In genomic region chr3:58163234-58163633, GRCh38 we compare ENCODE assay signal across 15 cellular contexts. TPM values are rescaled to one million over a fixed set of nuclear protein-coding genes. Genes with fewer than 3 reads are reported as not detected.
DNase-seq lines count a peak whose midpoint lies in the region; ATAC-seq and TF ChIP-seq lines count a peak whose summit lies in the region.
"Had no signal": no experiment of that assay in that cellular context is flagged by ENCODE, and none has a peak within 500 bp of the region (broad histone marks: within the 10 kb centered on the region; RNA-seq: fewer than 3 reads in every experiment).

No MANE protein-coding gene starts in this region.

- intact Hi-C loops in prostate gland (cut with DNase I), result no loop called here

- H3K27me3 ChIP-seq in gastroesophageal sphincter, result no peaks in the 10 kb centered on the region
- H3K27me3 ChIP-seq in prostate gland (replicated peaks; ENCODE audit: insufficient read depth), result no peaks in the 10 kb centered on the region

- H3K9me3 ChIP-seq in gastroesophageal sphincter (no peaks in the 10 kb centered on the region), prostate gland (no peaks in the 10 kb centered on the region)

- DNase-seq in astrocyte of the cerebellum (ENCODE audit: low read depth), result peak; percentile 11
- no peak for DNase-seq in prostate gland (ENCODE audit: low spot score)
- DNase-seq in hypothalamus (lab: John Stamatoyannopoulos, UW), result no peak
- no peak for DNase-seq in CD1c-positive myeloid dendritic cell (ENCODE audit: extremely low spot score)
- DNase-seq: activated CD4-positive, alpha-beta T cell treated with anti-CD3 and anti-CD28 coated beads, Interleukin-2, amount 50 U/mL, for 48 hours; DMS153; NCI-H1048; stimulated activated CD4-positive, alpha-beta T cell treated with anti-CD3 and anti-CD28 coated beads, Interleukin-4, amount 100 ng/mL, for 1 hour had no signal

- ATAC-seq in gastroesophageal sphincter (no peak), HG03354 (IDR thresholded peaks at IDR 0.05; ENCODE audit: poor library complexity, severe bottlenecking, unreplicated experiment) (no peak), GM19467 (IDR thresholded peaks at IDR 0.05; ENCODE audit: unreplicated experiment) (no peak)
- ATAC-seq: GM23338 had no signal

- in situ Hi-C loops in astrocyte of the cerebellum (cut with HindIII; ENCODE audit: low sequenced_read_pairs), result loop anchor here (10.0 to 25.0 kb wide), 2 partner anchors 151 to 218 kb away; partner anchors contain the start of gene FLNB

- H3K36me3 ChIP-seq in gastroesophageal sphincter (peaks cover 0 to 87% of the 10 kb centered on the region in 2 donors), prostate gland (peaks cover 0 to 6% of the 10 kb centered on the region in 2 donors)

- H3K4me1 ChIP-seq in gastroesophageal sphincter (peaks cover 0 to 78% (median 20%) of the 10 kb centered on the region in 3 donors), prostate gland (replicated peaks) (peaks cover 20% of the 10 kb centered on the region)

- TF ChIP-seq CTCF in C4-2B (conservative IDR thresholded peaks at IDR 0.05), result no peak
- no peak for TF ChIP-seq CTCF in astrocyte of the cerebellum (IDR thresholded peaks at IDR 0.05; ENCODE audit: low read depth, low read length, missing control alignments)
- no peak for TF ChIP-seq CTCF in gastroesophageal sphincter (IDR thresholded peaks at IDR 0.05)
- TF ChIP-seq CTCF in prostate gland (IDR thresholded peaks at IDR 0.05), result no peak

- WGBS in gastroesophageal sphincter (ENCODE audit: low coverage in 1 of 2), 2 donors, result 27 to 88% methylated on average over 6 to 9 of the region's 14 CpGs
- 49% methylated on average over 14 of the region's 14 CpGs for WGBS in prostate gland

- H3K27ac ChIP-seq in C4-2B, result peak overlapping the region; percentile 89
- H3K27ac ChIP-seq in gastroesophageal sphincter, result peak overlapping the region; percentile 40 to 81 (median 72)
- H3K27ac ChIP-seq in prostate gland, result peak overlapping the region; percentile 83 to 84
- H3K27ac ChIP-seq: SK-N-MC had no signal

- H3K4me3 ChIP-seq in astrocyte of the cerebellum (ENCODE audit: low read depth, low read length) (no peak overlapping the region), gastroesophageal sphincter (no peak overlapping the region), prostate gland (no peak overlapping the region)
- H3K4me3 ChIP-seq: GM23338, SK-N-MC had no signal

- TF ChIP-seq POLR2A in gastroesophageal sphincter (IDR thresholded peaks at IDR 0.05), result no peak
- no peak for TF ChIP-seq POLR2A in prostate gland (IDR thresholded peaks at IDR 0.05)

- no peak for TF ChIP-seq EP300 in gastroesophageal sphincter (IDR thresholded peaks at IDR 0.05)

RNA-seq across cellular contexts. Expression of gene DNASE1L3, which starts 47.5 kb away (rescaled TPM):
- total RNA-seq in gastroesophageal sphincter (1 to 10 TPM in 2 of 4 donors, under 1 TPM in 1, not detected in 1; 0.58 to 2.4 (median 1.3) TPM), prostate gland (1 to 10 TPM; 1.4 to 2.3 TPM)
- total RNA-seq: GM23338, myocyte had no signal
